Comparison of ENCODE assay signal across 8 cellular contexts in the genomic region with DNA sequence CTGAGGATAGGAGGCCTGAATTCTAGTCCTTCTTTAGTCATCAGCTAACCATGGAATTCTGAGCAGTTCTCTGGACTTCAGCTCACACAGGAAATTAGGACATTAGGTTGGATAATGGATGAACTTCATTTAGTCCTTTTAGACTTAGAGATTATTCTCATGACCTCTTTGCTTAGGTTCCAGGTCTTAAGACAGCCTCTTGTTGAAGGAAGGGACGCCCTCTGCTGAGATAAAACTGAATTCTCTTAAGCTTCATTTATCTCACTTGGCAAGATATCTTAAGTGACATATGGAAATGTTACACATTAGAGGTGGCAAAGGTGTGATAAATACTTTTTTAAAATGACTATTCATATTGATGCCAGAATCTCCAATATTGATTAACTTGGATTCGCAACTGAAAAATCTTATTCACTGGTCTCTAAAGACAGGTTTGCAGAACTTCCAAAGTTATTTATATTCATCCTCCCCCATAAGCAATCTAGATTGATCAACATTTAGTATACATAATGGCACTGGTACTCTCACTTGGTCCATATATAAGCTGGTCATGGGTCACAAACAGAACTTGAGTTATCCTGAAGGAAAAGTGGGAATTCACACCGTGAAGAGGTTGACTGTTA. TPM values are rescaled to one million over a fixed set of nuclear protein-coding genes. Genes with fewer than 3 reads are reported as not detected.
DNase-seq lines count a peak whose midpoint lies in the region; ATAC-seq and TF ChIP-seq lines count a peak whose summit lies in the region.

No MANE protein-coding gene starts in this region.

- H2BK120ac ChIP-seq in neuronal stem cell (ENCODE audit: low read depth, low read length): no peak overlapping the region

- H4K20me1 ChIP-seq in GM23248 (ENCODE audit: insufficient read depth): no peaks in the 10 kb centered on the region

- H3K9ac ChIP-seq in GM23248 (no peak overlapping the region), neuronal stem cell (ENCODE audit: low read depth, low read length, poor library complexity) (no peak overlapping the region)

- peaks cover 9% of the 10 kb centered on the region for H3K9me3 Mint-ChIP-seq in Calu3 (ENCODE audit: low read depth, unreplicated experiment)

- H2BK15ac ChIP-seq in neuronal stem cell (ENCODE audit: low read length): no peak overlapping the region

- CTCF ChIA-PET in Calu3 (lab: Charles Lee): interaction anchor here (0.5 to 1.7 kb wide), 5 partner anchors 17 to 168 kb away, joined by 3 to 24 read pairs (median 3); a partner anchor contains a TSS

- H3K23ac ChIP-seq in neuronal stem cell (ENCODE audit: low read depth, low read length, poor library complexity): no peak overlapping the region

- no peak overlapping the region for H3K4me3 ChIP-seq in GM23248
- no peak overlapping the region for H3K4me3 ChIP-seq in coronary artery
- H3K4me3 ChIP-seq in mucosa of descending colon: no peak overlapping the region
- H3K4me3 ChIP-seq in neuronal stem cell (ENCODE audit: low read length in 2 of 2): no peak overlapping the region

- intact Hi-C loops in Calu3 (cut with micrococcal nuclease; ENCODE audit: unreplicated experiment): loop anchor here (1.0 to 10.0 kb wide), 3 partner anchors 129 to 749 kb away; no protein-coding TSS in a partner anchor
- intact Hi-C loops in mucosa of descending colon (cut with DNase I, micrococcal nuclease): loop anchor here (2.0 to 5.0 kb wide), 2 partner anchors 157 kb away; no protein-coding TSS in a partner anchor

- H3K36me3 ChIP-seq in GM23248 (ENCODE audit: low read depth) (no peaks in the 10 kb centered on the region), mucosa of descending colon (ENCODE audit: low read depth) (no peaks in the 10 kb centered on the region), neuronal stem cell (replicated peaks in 1 of 2; ENCODE audit: control insufficient read depth in 2 of 2, insufficient read depth in 2 of 2, low read length in 2 of 2) (no peaks in the 10 kb centered on the region)

- DNase-seq in Calu3 (peak; percentile 13), GM23248 (peak; percentile 86), NCI-H82 treated with DMSO at 0.1 percent for 48 hours (lab: John Stamatoyannopoulos, UW; ENCODE audit: unreplicated experiment) (peak; percentile 31), coronary artery (ENCODE audit: low spot score) (no peak), mucosa of descending colon (peak in 1 of 3 donors; percentile 71), neuronal stem cell (ENCODE audit: low spot score) (no peak), GOT3 (lab: John Stamatoyannopoulos, UW) (no peak)

- H3K27me3 Mint-ChIP-seq in Calu3 (ENCODE audit: unreplicated experiment): no peaks in the 10 kb centered on the region

- H3K18ac ChIP-seq in neuronal stem cell (ENCODE audit: low read length): no peak overlapping the region

- H3K4me1 Mint-ChIP-seq in Calu3 (ENCODE audit: low read depth, unreplicated experiment): no peaks in the 10 kb centered on the region

- H3K4me3 Mint-ChIP-seq in Calu3 (ENCODE audit: low read depth, unreplicated experiment): no peak overlapping the region

- 38 to 39% methylated on average over 3 of the region's 3 CpGs for WGBS in GM23248 (ENCODE audit: low coverage in 1 of 2, low lambda C conversion rate in 2 of 2, missing lambda C conversion rate in 2 of 2), 2 experiments
- no CpG with 5 or more reads among the region's 3 CpGs for WGBS in neuronal stem cell (ENCODE audit: extremely low coverage in 2 of 2, insufficient read length in 2 of 2, insufficient replicate concordance in 1 of 2), 2 donors

- H3K27ac Mint-ChIP-seq in Calu3 (ENCODE audit: unreplicated experiment): no peak overlapping the region

- H2BK5ac ChIP-seq in neuronal stem cell (ENCODE audit: low read length): no peak overlapping the region

- no peaks in the 10 kb centered on the region for H3K36me3 Mint-ChIP-seq in Calu3 (ENCODE audit: insufficient read depth, unreplicated experiment)

- BruUV-seq in Calu3 (replicated peaks; lab: Mats Ljungman, UMichigan): no TSS peak

- no peak overlapping the region for H3K4ac ChIP-seq in neuronal stem cell (ENCODE audit: low read length)

- peak; percentile 74 for ATAC-seq in mucosa of descending colon
- no peak for ATAC-seq in GM21381 (IDR thresholded peaks at IDR 0.05; ENCODE audit: unreplicated experiment)

- H3K27me3 ChIP-seq in GM23248 (replicated peaks; ENCODE audit: insufficient read depth): no peaks in the 10 kb centered on the region
- H3K27me3 ChIP-seq in neuronal stem cell (ENCODE audit: control insufficient read depth in 3 of 3, insufficient read depth in 3 of 3, low read depth in 1 of 3, low read length in 3 of 3): no peaks in the 10 kb centered on the region

- H2AFZ ChIP-seq in GM23248: peak overlapping the region; percentile 32; the same call in 1 of the 2 replicates
- H2AFZ ChIP-seq in neuronal stem cell (ENCODE audit: low read length): no peak overlapping the region

- H3K14ac ChIP-seq in neuronal stem cell (ENCODE audit: low read length): no peak overlapping the region

- H3K79me1 ChIP-seq in neuronal stem cell (ENCODE audit: low read depth, low read length): no peaks in the 10 kb centered on the region

- no peaks in the 10 kb centered on the region for H3K79me2 ChIP-seq in GM23248 (ENCODE audit: insufficient read depth)

- peaks cover 24% of the 10 kb centered on the region for H3K4me1 ChIP-seq in GM23248 (ENCODE audit: insufficient read depth)
- H3K4me1 ChIP-seq in mucosa of descending colon (ENCODE audit: low read depth): no peaks in the 10 kb centered on the region
- H3K4me1 ChIP-seq in neuronal stem cell (ENCODE audit: control insufficient read depth in 2 of 2, insufficient read depth in 1 of 2, low read depth in 1 of 2, low read length in 2 of 2): peaks cover 0 to 2% of the 10 kb centered on the region in 2 donors

- TF ChIP-seq CTCF in Calu3 (IDR thresholded peaks at IDR 0.05; ENCODE audit: unreplicated experiment) (peak; percentile 25), coronary artery (IDR thresholded peaks at IDR 0.05) (peak; percentile 17), mucosa of descending colon (IDR thresholded peaks at IDR 0.05) (no peak)

- H2AK5ac ChIP-seq in neuronal stem cell (ENCODE audit: low read depth, low read length): no peak overlapping the region

- no peaks in the 10 kb centered on the region for H3K9me2 ChIP-seq in GM23248 (ENCODE audit: insufficient read depth)

- no peak overlapping the region for H4K8ac ChIP-seq in neuronal stem cell (ENCODE audit: low read depth, low read length)

- peak overlapping the region; percentile 14; the same call in 1 of the 2 replicates for H3K27ac ChIP-seq in GM23248
- H3K27ac ChIP-seq in coronary artery: no peak overlapping the region
- no peak overlapping the region for H3K27ac ChIP-seq in neuronal stem cell (replicated peaks; ENCODE audit: low read length)

- no peak overlapping the region for H4K91ac ChIP-seq in neuronal stem cell (ENCODE audit: low read depth, low read length, poor library complexity)

- peaks cover 24% of the 10 kb centered on the region for H3F3A ChIP-seq in GM23248 (ENCODE audit: insufficient read depth)

- no peaks in the 10 kb centered on the region for H3K9me3 ChIP-seq in GM23248 (ENCODE audit: low read depth)
- no peaks in the 10 kb centered on the region for H3K9me3 ChIP-seq in mucosa of descending colon
- H3K9me3 ChIP-seq in neuronal stem cell (replicated peaks in 1 of 2; ENCODE audit: control insufficient read depth in 2 of 2, insufficient read depth in 1 of 2, low read depth in 1 of 2, low read length in 2 of 2): peaks cover 3 to 21% of the 10 kb centered on the region in 2 donors

- no peak overlapping the region for H3K4me2 ChIP-seq in GM23248 (ENCODE audit: unreplicated experiment)
- no peak overlapping the region for H3K4me2 ChIP-seq in neuronal stem cell (ENCODE audit: insufficient read depth, low read length, poor library complexity, severe bottlenecking)

- in situ Hi-C loops in GM23248 (cut with MboI): loop anchor here (10.0 kb wide), 1 partner anchor 149 kb away; no protein-coding TSS in a partner anchor

- no peak overlapping the region for H2BK12ac ChIP-seq in neuronal stem cell (ENCODE audit: low read length)

RNA-seq across cellular contexts. Expression of a gene that starts 16.9 kb away (rescaled TPM):
- total RNA-seq in Calu3 (2022) (not detected in 2 replicates), mucosa of descending colon (1 to 10 TPM in 2 of 3 donors, under 1 TPM in 1; 0.96 to 1.6 (median 1.6) TPM)
- not detected in 2 replicates for total RNA-seq in GM23248 (2014; rRNA removed; shearing (Covaris generic))
- polyA plus RNA-seq in GM23248 (2016; fragmentation: Nextera tagmentation; extraction: Ambion mirVana): not detected in 2 replicates
- polyA plus RNA-seq in neuronal stem cell (2013, experiment 1 of 2): not detected
- polyA plus RNA-seq in neuronal stem cell (2013, experiment 2 of 2): not detected

Comparison
In these comparisons a context has a peak if more than half of its experiments do, and no peak if none do; other contexts are left out.
1. DNase-seq: peak in Calu3 (single experiment), GM23248 (single experiment) and NCI-H82 treated with DMSO at 0.1 percent for 48 hours (single experiment); none in coronary artery (single experiment), neuronal stem cell (single experiment) and GOT3 (single experiment).